38 cellular contexts compared by ENCODE assay signal in genomic region chr1:222306011-222306410, GRCh38.
"Had no signal": no experiment of that assay in that cellular context is flagged by ENCODE, and none has a peak within 500 bp of the region (broad histone marks: within the 10 kb centered on the region; RNA-seq: fewer than 3 reads in every experiment).

No MANE protein-coding gene starts in this region.

- H3K9me3 ChIP-seq: adrenal gland, ascending aorta, body of pancreas, breast epithelium had no signal

- H3K4me1 ChIP-seq: adrenal gland, ascending aorta, body of pancreas, breast epithelium had no signal

- H3K27me3 Mint-ChIP-seq: activated naive CD4-positive, alpha-beta T cell treated with anti-CD3 and anti-CD28 coated beads, Interleukin-2, amount 10 ng/mL, durations not matched to agents 7 days and 5 days; activated naive CD4-positive, alpha-beta T cell treated with anti-CD3 and anti-CD28 coated beads, Interleukin-2, amount 50 U/mL, for 24 hours; activated naive CD8-positive, alpha-beta T cell; activated naive CD8-positive, alpha-beta T cell treated with anti-CD3 and anti-CD28 coated beads for 36 hours; activated naive CD8-positive, alpha-beta T cell treated with anti-CD3 and anti-CD28 coated beads, Interleukin-2, amount 10 ng/mL, durations not matched to agents 7 days and 5 days; activated naive CD8-positive, alpha-beta T cell treated with anti-CD3 and anti-CD28 coated beads, Interleukin-2, amount 50 U/mL, for 24 hours; activated T-cell treated with anti-CD3 and anti-CD28 coated beads, Interleukin-2, amount 50 U/mL, for 24 hours; activated T-helper 17 cell treated with anti-CD3 and anti-CD28 coated beads, Interleukin-2, amount 50 U/mL, for 72 hours; brain had no signal

- H3K4me3 ChIP-seq: adrenal gland, ascending aorta, body of pancreas, breast epithelium, cardiac muscle cell had no signal

- H3K27ac ChIP-seq: adrenal gland, ascending aorta, body of pancreas, brain microvascular endothelial cell, cardiac muscle cell had no signal

- DNase-seq: activated effector memory CD4-positive, alpha-beta T cell treated with anti-CD3 and anti-CD28 coated beads, Interleukin-2, amount 50 U/mL, for 16 hours; activated effector memory CD4-positive, alpha-beta T cell treated with Interleukin-2 at 50 U/mL for 16 hours; activated gamma-delta T cell; activated gamma-delta T cell treated with Interleukin-2 at 50 U/mL for 16 hours; activated naive CD4-positive, alpha-beta T cell; activated naive CD4-positive, alpha-beta T cell treated with anti-CD3 and anti-CD28 coated beads for 36 hours; activated naive CD4-positive, alpha-beta T cell treated with anti-CD3 and anti-CD28 coated beads, Interleukin-2, amount 10 ng/mL, durations not matched to agents 7 days and 5 days; activated naive CD4-positive, alpha-beta T cell treated with anti-CD3 and anti-CD28 coated beads, Interleukin-2, amount 50 U/mL, for 16 hours; activated naive CD4-positive, alpha-beta T cell treated with Interleukin-2 at 50 U/mL for 16 hours; activated naive CD8-positive, alpha-beta T cell treated with anti-CD3 and anti-CD28 coated beads for 36 hours; activated naive CD8-positive, alpha-beta T cell treated with anti-CD3 and anti-CD28 coated beads, Interleukin-2, amount 10 ng/mL, durations not matched to agents 7 days and 5 days; activated naive CD8-positive, alpha-beta T cell treated with anti-CD3 and anti-CD28 coated beads, Interleukin-2, amount 50 U/mL, for 24 hours; activated T-cell treated with anti-CD3 and anti-CD28 coated beads, Interleukin-2, amount 50 U/mL, for 1 hour; activated T-cell treated with anti-CD3 and anti-CD28 coated beads, Interleukin-2, amount 50 U/mL, for 24 hours; activated T-cell treated with anti-CD3 and anti-CD28 coated beads, Interleukin-2, amount 50 U/mL, for 4 hours; activated T-cell treated with anti-CD3 and anti-CD28 coated beads, Interleukin-2, amount 50 U/mL, for 48 hours; activated T-cell treated with anti-CD3 and anti-CD28 coated beads, Interleukin-2, amount 50 U/mL, for 72 hours; adrenal gland; amniotic stem cell; amygdala; anterior cingulate cortex; aorta; body of pancreas; brain microvascular endothelial cell; caudate nucleus; central memory CD4-positive, alpha-beta T cell; cerebellar nuclear complex had no signal

- H3K27me3 ChIP-seq: adrenal gland, ascending aorta, body of pancreas, brain microvascular endothelial cell, breast epithelium, cardiac muscle cell had no signal

- H3K9me3 Mint-ChIP-seq: activated naive CD4-positive, alpha-beta T cell treated with anti-CD3 and anti-CD28 coated beads for 36 hours; activated naive CD4-positive, alpha-beta T cell treated with anti-CD3 and anti-CD28 coated beads, Interleukin-2, amount 10 ng/mL, durations not matched to agents 7 days and 5 days; activated naive CD4-positive, alpha-beta T cell treated with anti-CD3 and anti-CD28 coated beads, Interleukin-2, amount 50 U/mL, for 24 hours; activated naive CD4-positive, alpha-beta T cell treated with anti-CD3 and anti-CD28 coated beads, Interleukin-2, amount 50 U/mL, for 72 hours; activated naive CD8-positive, alpha-beta T cell treated with anti-CD3 and anti-CD28 coated beads, Interleukin-2, amount 10 ng/mL, durations not matched to agents 7 days and 5 days; activated naive CD8-positive, alpha-beta T cell treated with anti-CD3 and anti-CD28 coated beads, Interleukin-2, amount 50 U/mL, for 24 hours; activated T-cell treated with anti-CD3 and anti-CD28 coated beads, Interleukin-2, amount 50 U/mL, for 24 hours; activated T-cell treated with anti-CD3 and anti-CD28 coated beads, Interleukin-2, amount 50 U/mL, for 4 hours; activated T-cell treated with anti-CD3 and anti-CD28 coated beads, Interleukin-2, amount 50 U/mL, for 72 hours; activated T-helper 1 cell treated with anti-CD3 and anti-CD28 coated beads, Interleukin-12 subunit alpha, Interleukin-12 subunit beta, Interleukin-2, Interleukin-4 antibody, amounts not matched to agents 30 ng/mL and 10 ng/mL and 1 ng/mL, durations not matched to agents 14 hours and 24 hours and 36 hours; activated T-helper 17 cell treated with anti-CD3 and anti-CD28 coated beads, Interleukin-2, amount 50 U/mL, for 72 hours; activated T-helper 2 cell treated with anti-CD3 and anti-CD28 coated beads, Interferon-gamma antibody, Interleukin-2, Interleukin-4, amounts not matched to agents 10 μg/mL and 5 μg/mL and 100 μg/mL, durations not matched to agents 14 hours and 24 hours and 36 hours; brain; central memory CD8-positive, alpha-beta T cell had no signal

- H3K27ac Mint-ChIP-seq: activated naive CD4-positive, alpha-beta T cell treated with anti-CD3 and anti-CD28 coated beads for 36 hours; activated naive CD4-positive, alpha-beta T cell treated with anti-CD3 and anti-CD28 coated beads, Interleukin-2, amount 10 ng/mL, durations not matched to agents 7 days and 5 days; activated naive CD4-positive, alpha-beta T cell treated with anti-CD3 and anti-CD28 coated beads, Interleukin-2, amount 50 U/mL, for 24 hours; activated naive CD4-positive, alpha-beta T cell treated with anti-CD3 and anti-CD28 coated beads, Interleukin-2, amount 50 U/mL, for 72 hours; activated naive CD8-positive, alpha-beta T cell; activated naive CD8-positive, alpha-beta T cell treated with anti-CD3 and anti-CD28 coated beads for 36 hours; activated naive CD8-positive, alpha-beta T cell treated with anti-CD3 and anti-CD28 coated beads, Interleukin-2, amount 10 ng/mL, durations not matched to agents 7 days and 5 days; activated naive CD8-positive, alpha-beta T cell treated with anti-CD3 and anti-CD28 coated beads, Interleukin-2, amount 50 U/mL, for 24 hours; activated T-cell treated with anti-CD3 and anti-CD28 coated beads, Interleukin-2, amount 50 U/mL, for 24 hours; activated T-cell treated with anti-CD3 and anti-CD28 coated beads, Interleukin-2, amount 50 U/mL, for 72 hours; activated T-helper 1 cell treated with anti-CD3 and anti-CD28 coated beads, Interleukin-12 subunit alpha, Interleukin-12 subunit beta, Interleukin-2, Interleukin-4 antibody, amounts not matched to agents 30 ng/mL and 10 ng/mL and 1 ng/mL, durations not matched to agents 14 hours and 24 hours and 36 hours; activated T-helper 17 cell treated with anti-CD3 and anti-CD28 coated beads, Interleukin-2, amount 50 U/mL, for 72 hours; activated T-helper 2 cell treated with anti-CD3 and anti-CD28 coated beads, Interferon-gamma antibody, Interleukin-2, Interleukin-4, amounts not matched to agents 10 μg/mL and 5 μg/mL and 100 μg/mL, durations not matched to agents 14 hours and 24 hours and 36 hours; brain had no signal

- H3K4me3 Mint-ChIP-seq: activated naive CD4-positive, alpha-beta T cell treated with anti-CD3 and anti-CD28 coated beads for 36 hours; activated naive CD4-positive, alpha-beta T cell treated with anti-CD3 and anti-CD28 coated beads, Interleukin-2, amount 10 ng/mL, durations not matched to agents 7 days and 5 days; activated naive CD4-positive, alpha-beta T cell treated with anti-CD3 and anti-CD28 coated beads, Interleukin-2, amount 50 U/mL, for 24 hours; activated naive CD8-positive, alpha-beta T cell; activated naive CD8-positive, alpha-beta T cell treated with anti-CD3 and anti-CD28 coated beads for 36 hours; activated naive CD8-positive, alpha-beta T cell treated with anti-CD3 and anti-CD28 coated beads, Interleukin-2, amount 10 ng/mL, durations not matched to agents 7 days and 5 days; activated naive CD8-positive, alpha-beta T cell treated with anti-CD3 and anti-CD28 coated beads, Interleukin-2, amount 50 U/mL, for 24 hours; activated T-cell treated with anti-CD3 and anti-CD28 coated beads, Interleukin-2, amount 50 U/mL, for 24 hours; activated T-cell treated with anti-CD3 and anti-CD28 coated beads, Interleukin-2, amount 50 U/mL, for 4 hours; activated T-cell treated with anti-CD3 and anti-CD28 coated beads, Interleukin-2, amount 50 U/mL, for 72 hours; activated T-helper 1 cell treated with anti-CD3 and anti-CD28 coated beads, Interleukin-12 subunit alpha, Interleukin-12 subunit beta, Interleukin-2, Interleukin-4 antibody, amounts not matched to agents 30 ng/mL and 10 ng/mL and 1 ng/mL, durations not matched to agents 14 hours and 24 hours and 36 hours; activated T-helper 17 cell treated with anti-CD3 and anti-CD28 coated beads, Interleukin-2, amount 50 U/mL, for 72 hours; brain; central memory CD8-positive, alpha-beta T cell had no signal

- H3K36me3 Mint-ChIP-seq: activated naive CD4-positive, alpha-beta T cell treated with anti-CD3 and anti-CD28 coated beads, Interleukin-2, amount 10 ng/mL, durations not matched to agents 7 days and 5 days; activated naive CD4-positive, alpha-beta T cell treated with anti-CD3 and anti-CD28 coated beads, Interleukin-2, amount 50 U/mL, for 72 hours; activated naive CD8-positive, alpha-beta T cell; activated naive CD8-positive, alpha-beta T cell treated with anti-CD3 and anti-CD28 coated beads for 36 hours; activated naive CD8-positive, alpha-beta T cell treated with anti-CD3 and anti-CD28 coated beads, Interleukin-2, amount 10 ng/mL, durations not matched to agents 7 days and 5 days; brain had no signal

- H3K4me1 Mint-ChIP-seq: activated naive CD4-positive, alpha-beta T cell treated with anti-CD3 and anti-CD28 coated beads, Interleukin-2, amount 10 ng/mL, durations not matched to agents 7 days and 5 days; activated naive CD8-positive, alpha-beta T cell treated with anti-CD3 and anti-CD28 coated beads, Interleukin-2, amount 10 ng/mL, durations not matched to agents 7 days and 5 days; activated naive CD8-positive, alpha-beta T cell treated with anti-CD3 and anti-CD28 coated beads, Interleukin-2, amount 50 U/mL, for 24 hours; central memory CD8-positive, alpha-beta T cell had no signal

- H3K36me3 ChIP-seq: adrenal gland, ascending aorta, brain microvascular endothelial cell, breast epithelium, cardiac muscle cell had no signal
